Comparison of ENCODE assay signal across 21 cellular contexts in the genomic region with DNA sequence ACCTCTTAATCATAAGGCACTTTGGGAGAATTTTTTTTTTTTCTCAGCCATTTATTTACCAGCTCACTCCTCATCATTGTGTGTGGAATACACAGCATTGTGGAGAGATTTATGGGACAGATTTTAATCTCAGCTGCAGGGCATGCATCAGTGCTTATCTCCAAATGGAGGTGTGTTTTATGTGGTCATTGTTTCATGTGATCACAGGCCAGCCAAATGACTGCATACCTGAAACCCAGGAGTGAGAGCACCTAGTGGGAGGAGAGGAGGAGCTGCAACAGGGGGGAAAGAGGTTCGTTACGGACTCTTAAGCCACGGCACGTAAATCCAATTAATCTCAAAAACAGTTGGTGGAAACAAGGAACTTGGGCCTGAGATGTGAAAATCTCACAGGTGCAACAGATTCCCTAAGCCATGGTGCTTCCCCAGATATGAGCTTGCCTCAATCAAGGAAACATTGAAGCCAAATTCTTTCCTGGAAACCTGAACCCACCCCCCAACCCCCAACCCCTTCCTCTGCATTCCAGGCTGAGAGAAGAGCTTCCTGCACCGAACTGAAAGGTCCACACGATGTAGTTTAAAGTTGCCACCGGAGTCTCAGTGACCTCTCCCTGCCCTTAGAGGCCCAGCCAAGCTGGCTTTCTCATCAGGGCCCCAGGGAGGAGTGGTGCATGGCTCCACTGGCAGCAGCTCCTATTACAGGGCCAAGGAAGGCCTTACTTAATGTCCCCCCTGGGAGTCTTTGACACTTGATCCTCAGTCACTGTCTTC.
DNase-seq lines count a peak whose midpoint lies in the region; ATAC-seq, FAIRE-seq and TF ChIP-seq lines count a peak whose summit lies in the region.
"Had no signal": no experiment of that assay in that cellular context is flagged by ENCODE, and none has a peak within 500 bp of the region (broad histone marks: within the 10 kb centered on the region; RNA-seq: fewer than 3 reads in every experiment).

No MANE protein-coding gene starts in this region.

- H3K4me3 ChIP-seq in H1 (ENCODE audit: extremely low read depth in 1 of 4, insufficient read depth in 2 of 4, low read depth in 3 of 4, low read length in 4 of 4): peak overlapping the region in 1 of 4 experiments; percentile 14; a peak in 2 of 8 replicates
- H3K4me3 ChIP-seq: uterus had no signal

- H4K5ac ChIP-seq in H1 (ENCODE audit: insufficient read length, low read depth, low read length): no peak overlapping the region

- no peaks in the 10 kb centered on the region for H3K23me2 ChIP-seq in H1 (ENCODE audit: low read depth, low read length)

- no peaks in the 10 kb centered on the region for H3K9me3 Mint-ChIP-seq in activated T-cell treated with anti-CD3 and anti-CD28 coated beads, Interleukin-2, amount 50 U/mL, for 4 hours
- H3K9me3 Mint-ChIP-seq: activated T-helper 17 cell treated with anti-CD3 and anti-CD28 coated beads, Interleukin-2, amount 50 U/mL, for 72 hours had no signal

- TF ChIP-seq POLR2A in H1 (IDR thresholded peaks at IDR 0.05; ENCODE audit: control extremely low read depth in 1 of 2, low read depth in 2 of 2, low read length in 2 of 2): no peak

- no peaks in the 10 kb centered on the region for H4K20me1 ChIP-seq in H1 (replicated peaks in 1 of 2; ENCODE audit: control insufficient read depth in 1 of 2, insufficient read depth in 2 of 2, low read length in 2 of 2)

- H2BK12ac ChIP-seq in H1 (ENCODE audit: low read depth, low read length): no peak overlapping the region

- no peak overlapping the region for H2BK15ac ChIP-seq in H1 (ENCODE audit: low read length)

- H3K36me3 Mint-ChIP-seq in activated T-cell treated with anti-CD3 and anti-CD28 coated beads, Interleukin-2, amount 50 U/mL, for 4 hours (ENCODE audit: insufficient read depth): no peaks in the 10 kb centered on the region
- H3K36me3 Mint-ChIP-seq: immature natural killer cell; stimulated activated memory B cell treated with anti-CD40 and anti-IgM and Interleukin-4, amounts not matched to agents 10 μg/mL and 1 μg/mL and 100 μg/mL, for 72 hours had no signal

- H3K9me3 ChIP-seq in H1 (ENCODE audit: insufficient read depth in 2 of 2, low read depth in 1 of 2, low read length in 1 of 2): no peaks in the 10 kb centered on the region
- H3K9me3 ChIP-seq: BE2C, uterus had no signal

- no peak overlapping the region for H3K27ac ChIP-seq in H1 (ENCODE audit: low read depth, low read length)
- H3K27ac ChIP-seq: uterus had no signal

- peak overlapping the region; percentile 62; the same call in 1 of the 2 replicates for H2AFZ ChIP-seq in H1 (ENCODE audit: low read length)

- no peaks in the 10 kb centered on the region for H3K36me3 ChIP-seq in H1 (ENCODE audit: control insufficient read depth in 2 of 4, insufficient read depth in 4 of 4, low read length in 3 of 4)
- H3K36me3 ChIP-seq: BE2C, uterus had no signal

- no peak overlapping the region for H3K9ac ChIP-seq in H1 (replicated peaks in 1 of 4; ENCODE audit: extremely low read depth in 1 of 4, low read depth in 3 of 4, low read length in 3 of 4)

- no peak overlapping the region for H3K14ac ChIP-seq in H1 (ENCODE audit: insufficient read length)

- no peak for TF ChIP-seq EP300 in H1 (IDR thresholded peaks at IDR 0.05; ENCODE audit: borderline replicate concordance in 1 of 2, low read depth in 2 of 2, low read length in 2 of 2)

- no peak overlapping the region for H2BK20ac ChIP-seq in H1 (ENCODE audit: low read length)

- TF ChIP-seq RAD21 in H1 (IDR thresholded peaks at IDR 0.05 in 1 of 2, conservative IDR thresholded peaks at IDR 0.05 in 1 of 2; ENCODE audit: low read depth in 2 of 2, low read length in 2 of 2): peak in 1 of 2 experiments; percentile 12; a peak in 1 of 4 replicates

- no peak overlapping the region for H3K4me3 Mint-ChIP-seq in activated T-cell treated with anti-CD3 and anti-CD28 coated beads, Interleukin-2, amount 50 U/mL, for 4 hours
- H3K4me3 Mint-ChIP-seq: activated T-helper 17 cell treated with anti-CD3 and anti-CD28 coated beads, Interleukin-2, amount 50 U/mL, for 72 hours; stimulated activated memory B cell treated with anti-CD40 and anti-IgM and Interleukin-4, amounts not matched to agents 10 μg/mL and 1 μg/mL and 100 μg/mL, for 72 hours had no signal

- ATAC-seq in activated T-cell treated with anti-CD3 and anti-CD28 coated beads, Interleukin-2, amount 50 U/mL, for 4 hours: no peak
- ATAC-seq in GM21737 (IDR thresholded peaks at IDR 0.05; ENCODE audit: unreplicated experiment): no peak
- ATAC-seq in GM19395 (IDR thresholded peaks at IDR 0.05; ENCODE audit: unreplicated experiment): no peak
- ATAC-seq: activated T-helper 17 cell treated with anti-CD3 and anti-CD28 coated beads, Interleukin-2, amount 50 U/mL, for 72 hours; stimulated activated memory B cell treated with anti-CD40 and anti-IgM and Interleukin-4, amounts not matched to agents 10 μg/mL and 1 μg/mL and 100 μg/mL, for 72 hours had no signal

- H2BK120ac ChIP-seq in H1 (replicated peaks; ENCODE audit: low read depth, low read length): no peak overlapping the region

- peaks cover 0 to 3% (median 2%) of the 10 kb centered on the region in 4 experiments; a peak in 4 of 7 replicates for H3K27me3 ChIP-seq in H1 (replicated peaks in 1 of 4; ENCODE audit: control insufficient read depth in 3 of 4, extremely low read depth in 1 of 4, insufficient read depth in 3 of 4, low read length in 3 of 4)
- H3K27me3 ChIP-seq: BE2C, uterus had no signal

- TF ChIP-seq CTCF in H1 (IDR thresholded peaks at IDR 0.05; ENCODE audit: control extremely low read depth in 1 of 3, insufficient read depth in 1 of 3, low read depth in 1 of 3, low read length in 3 of 3): no peak

- no peak overlapping the region for H3K23ac ChIP-seq in H1 (ENCODE audit: insufficient read length)

- no peaks in the 10 kb centered on the region for H3K79me1 ChIP-seq in H1 (ENCODE audit: low read depth, low read length)

- peak; percentile 7 for FAIRE-seq in H1 (lab: Jason Lieb, UNC)
- FAIRE-seq: GM12892 had no signal

- no peak overlapping the region for H4K8ac ChIP-seq in H1 (ENCODE audit: extremely low read depth, insufficient read depth, low read length)

- POLR2A ChIA-PET in H1 (lab: Charles Lee; ENCODE audit: partially characterized antibody): no interaction called here

- H3K18ac ChIP-seq in H1 (ENCODE audit: extremely low read depth, low read length): no peak overlapping the region; the same call in 1 of the 2 replicates

- peaks cover 2 to 14% (median 6%) of the 10 kb centered on the region in 4 experiments; a peak in 6 of 7 replicates for H3K4me1 ChIP-seq in H1 (replicated peaks in 1 of 4; ENCODE audit: control insufficient read depth in 3 of 4, insufficient read depth in 4 of 4, low read length in 3 of 4)
- H3K4me1 ChIP-seq: BE2C, uterus had no signal

- no peak overlapping the region for H2BK5ac ChIP-seq in H1 (ENCODE audit: low read depth, low read length)

- no peaks in the 10 kb centered on the region for H3K4me1 Mint-ChIP-seq in activated T-cell treated with anti-CD3 and anti-CD28 coated beads, Interleukin-2, amount 50 U/mL, for 4 hours (ENCODE audit: low read depth)
- H3K4me1 Mint-ChIP-seq: activated T-helper 17 cell treated with anti-CD3 and anti-CD28 coated beads, Interleukin-2, amount 50 U/mL, for 72 hours; immature natural killer cell; stimulated activated memory B cell treated with anti-CD40 and anti-IgM and Interleukin-4, amounts not matched to agents 10 μg/mL and 1 μg/mL and 100 μg/mL, for 72 hours had no signal

- CTCF ChIA-PET in H1 (lab: Charles Lee; ENCODE audit: partially characterized antibody): interaction anchor here (0.6 to 1.1 kb wide), 4 partner anchors 8 to 136 kb away, joined by 3 to 5 read pairs (median 3); no protein-coding TSS in a partner anchor

- peaks cover 10% of the 10 kb centered on the region for H3K27me3 Mint-ChIP-seq in activated T-cell treated with anti-CD3 and anti-CD28 coated beads, Interleukin-2, amount 50 U/mL, for 4 hours (ENCODE audit: low read depth)
- H3K27me3 Mint-ChIP-seq: stimulated activated memory B cell treated with anti-CD40 and anti-IgM and Interleukin-4, amounts not matched to agents 10 μg/mL and 1 μg/mL and 100 μg/mL, for 72 hours had no signal

- no peaks in the 10 kb centered on the region for H3K79me2 ChIP-seq in H1 (ENCODE audit: control insufficient read depth in 1 of 2, insufficient read depth in 2 of 2, low read length in 2 of 2)

- no peak overlapping the region for H2AK5ac ChIP-seq in H1 (ENCODE audit: low read depth, low read length)

- peak overlapping the region; percentile 57 to 61 for H3K4me2 ChIP-seq in H1 (ENCODE audit: insufficient read depth in 1 of 2, low read depth in 2 of 2, low read length in 2 of 2)

- 32% methylated on average over 7 of the region's 7 CpGs; no CpG with 5 or more reads in 1 of the 2 experiments for WGBS in H1 (ENCODE audit: extremely low coverage in 1 of 2, insufficient coverage in 1 of 2, insufficient read length in 1 of 2, insufficient replicate concordance in 2 of 2, low coverage in 1 of 2, low lambda C conversion rate in 2 of 2, missing lambda C conversion rate in 1 of 2), 2 experiments

- DNase-seq in DMS153 treated with DMSO at 0.1 percent for 48 hours (lab: John Stamatoyannopoulos, UW; ENCODE audit: unreplicated experiment): peak; percentile 48
- DNase-seq in LHCN-M2 (ENCODE audit: low read depth): peak; percentile 36
- DNase-seq in H1 (ENCODE audit: low read depth in 1 of 2, low spot score in 2 of 2): peak; percentile 5 to 52
- peak; percentile 62 for DNase-seq in myocyte (ENCODE audit: low read depth)
- DNase-seq in activated T-cell treated with anti-CD3 and anti-CD28 coated beads, Interleukin-2, amount 50 U/mL, for 4 hours: no peak
- no peak for DNase-seq in GM19238 (ENCODE audit: insufficient read length, low spot score)
- DNase-seq: activated CD4-positive, alpha-beta T cell treated with anti-CD3 and anti-CD28 coated beads, Interleukin-2, amount 50 U/mL, for 48 hours; amygdala; BE2C; cortex of kidney; immature natural killer cell; NCI-H446 treated with DMSO at 0.1 percent for 48 hours; RPMI8226; stimulated activated CD4-positive, alpha-beta T cell treated with anti-CD3 and anti-CD28 coated beads, Interleukin-4, amount 100 ng/mL, for 24 hours; T1000 had no signal

- H3K4ac ChIP-seq in H1 (replicated peaks; ENCODE audit: insufficient read length, low read depth, low read length): no peak overlapping the region

- H3K56ac ChIP-seq in H1 (replicated peaks; ENCODE audit: insufficient read length, low read depth, low read length): no peak overlapping the region

- H4K91ac ChIP-seq in H1 (replicated peaks; ENCODE audit: insufficient read length, low read length): no peak overlapping the region

TF ChIP-seq in H1, 55 proteins besides CTCF, POLR2A, EP300 and RAD21 (continues in another document):
- TF ChIP-seq SIX5 (IDR thresholded peaks at IDR 0.05; ENCODE audit: low read depth, low read length) (no peak), SAP30 (IDR thresholded peaks at IDR 0.05; ENCODE audit: insufficient read depth, insufficient replicate concordance, low read length) (no peak), SP1 (IDR thresholded peaks at IDR 0.05; ENCODE audit: low read depth, low read length) (peak; percentile 54; the same call in 1 of the 2 replicates), RNF2 (IDR thresholded peaks at IDR 0.05; ENCODE audit: borderline replicate concordance, low read depth, low read length, missing control alignments, poor library complexity, severe bottlenecking) (no peak), YY1 (IDR thresholded peaks at IDR 0.05; ENCODE audit: low read depth, low read length) (0 out of 2 replicates have a peak, but pooled peaks have one; percentile 8)

Comparison
In these comparisons a context has a peak if more than half of its experiments do, and no peak if none do; other contexts are left out.
1. DNase-seq: peak in DMS153 treated with DMSO at 0.1 percent for 48 hours (single experiment), LHCN-M2 (single experiment), H1 (2 of 2) and myocyte (single experiment); none in activated T-cell treated with anti-CD3 and anti-CD28 coated beads, Interleukin-2, amount 50 U/mL, for 4 hours (single experiment) and GM19238 (single experiment).